11 cellular contexts compared by ENCODE assay signal in genomic region chr12:101838628-101839323, GRCh38. TPM values are rescaled to one million over a fixed set of nuclear protein-coding genes. Genes with fewer than 3 reads are reported as not detected.
A peak's percentile ranks its signal among the peaks of the same experiment; 100 is the strongest.
DNase-seq lines count a peak whose midpoint lies in the region; ATAC-seq, FAIRE-seq and TF ChIP-seq lines count a peak whose summit lies in the region.
"Had no signal": no experiment of that assay in that cellular context is flagged by ENCODE, and none has a peak within 500 bp of the region (broad histone marks: within the 10 kb centered on the region; RNA-seq: fewer than 3 reads in every experiment).

No MANE protein-coding gene starts in this region.

- DNase-seq in GM12892 (ENCODE audit: insufficient read length): no peak
- no peak for DNase-seq in DMS79 (lab: John Stamatoyannopoulos, UW)
- no peak for DNase-seq in HUDEP-2 (lab: John Stamatoyannopoulos, UW; ENCODE audit: unreplicated experiment in 76 of 76)
- no peak for DNase-seq in DMS153 (lab: John Stamatoyannopoulos, UW)
- DNase-seq in cerebellum (ENCODE audit: low spot score): no peak
- DNase-seq: DMS53, psoas muscle, SIG-M5 had no signal

- TF ChIP-seq POLR2A in GM12892 (IDR thresholded peaks at IDR 0.05; ENCODE audit: low read depth, low read length): no peak

- peak; percentile 75 for ATAC-seq in GM19463 (IDR thresholded peaks at IDR 0.05; ENCODE audit: unreplicated experiment)
- ATAC-seq in HG03460 (IDR thresholded peaks at IDR 0.05; ENCODE audit: unreplicated experiment): peak; percentile 72
- peak; percentile 74 for ATAC-seq in esophagus mucosa

- FAIRE-seq in GM12892 (lab: Jason Lieb, UNC): peak; percentile 56

RNA-seq across cellular contexts. Expression of gene GNPTAB, which starts 8.0 kb away (rescaled TPM):
- 23.7 TPM for polyA plus RNA-seq in GM12892 (2012; ENCODE audit: missing spikeins)
- total RNA-seq in esophagus mucosa (18.4 TPM), cerebellum (89.6 TPM)

RNA-seq across cellular contexts. Expression of gene DRAM1, which starts 38.6 kb away (rescaled TPM):
- 31.5 TPM for polyA plus RNA-seq in GM12892 (2012; ENCODE audit: missing spikeins)
- total RNA-seq in esophagus mucosa (3.0 TPM), cerebellum (1.5 TPM)
